Comparison of ENCODE assay signal across 8 cellular contexts in genomic region chr15:22719980-22720379, GRCh38.
A peak's percentile ranks its signal among the peaks of the same experiment; 100 is the strongest.
DNase-seq lines count a peak whose midpoint lies in the region; ATAC-seq, FAIRE-seq and TF ChIP-seq lines count a peak whose summit lies in the region.
"Not testable (repeated sequence)": the region's sequence is repeated elsewhere in the genome, so short reads cannot be mapped to it uniquely, and the experiment has no call there.

No MANE protein-coding gene starts in this region.

- H3K9ac ChIP-seq in OCI-LY3 (ENCODE audit: low read length); astrocyte (ENCODE audit: low read length): not testable (repeated sequence)

- not testable (repeated sequence) for H3K4me3 Mint-ChIP-seq in astrocyte (ENCODE audit: unreplicated experiment)

- not testable (repeated sequence) for H4K20me1 ChIP-seq in DOHH2 (ENCODE audit: control insufficient read depth, insufficient read depth, low read depth, low read length); OCI-LY3 (ENCODE audit: insufficient read depth, low read length); astrocyte (ENCODE audit: insufficient read depth, low read length); hepatocyte (ENCODE audit: insufficient read depth, poor library complexity, severe bottlenecking)

- H3K4me1 ChIP-seq in A549; DOHH2 (ENCODE audit: control insufficient read depth, low read length); OCI-LY3 (ENCODE audit: low read length); astrocyte (ENCODE audit: insufficient read depth, low read length); esophagus muscularis mucosa; hepatocyte (ENCODE audit: insufficient read depth); psoas muscle: not testable (repeated sequence)

- H3F3A ChIP-seq in DOHH2 (ENCODE audit: control insufficient read depth, insufficient read depth), result not testable (repeated sequence)

- not testable (repeated sequence) for H3K9me3 Mint-ChIP-seq in astrocyte (ENCODE audit: unreplicated experiment)

- POLR2A ChIA-PET in A549 (lab: Yijun Ruan, JAX), result not testable (repeated sequence)

- FAIRE-seq in A549 (lab: Jason Lieb, UNC); astrocyte (lab: Jason Lieb, UNC): not testable (repeated sequence)

- H3K36me3 ChIP-seq in DOHH2 (ENCODE audit: control insufficient read depth, low read length); OCI-LY3 (replicated peaks; ENCODE audit: low read depth, low read length); astrocyte (ENCODE audit: insufficient read depth, low read length); esophagus muscularis mucosa; hepatocyte (replicated peaks; ENCODE audit: insufficient read depth, low read depth); psoas muscle (ENCODE audit: insufficient read depth in 1 of 2, low read depth in 1 of 2): not testable (repeated sequence)

- H3K27me3 ChIP-seq in DOHH2 (ENCODE audit: control insufficient read depth, low read length); OCI-LY3 (ENCODE audit: low read depth, low read length); astrocyte (ENCODE audit: insufficient read depth, low read length); esophagus muscularis mucosa; hepatocyte: not testable (repeated sequence)
- peaks cover 0 to 29% (median 3%) of the 10 kb centered on the region in 3 donors for H3K27me3 ChIP-seq in psoas muscle (ENCODE audit: insufficient read depth in 3 of 3, low read length in 2 of 3)

- H3K36me3 Mint-ChIP-seq in astrocyte (ENCODE audit: low read depth, unreplicated experiment), result not testable (repeated sequence)

- DNase-seq in A549 (ENCODE audit: low read depth in 1 of 2, low spot score in 1 of 2); astrocyte (ENCODE audit: low read depth); esophagus muscularis mucosa (ENCODE audit: extremely low spot score); hepatocyte (ENCODE audit: low spot score); psoas muscle: not testable (repeated sequence)

- intact Hi-C loops in esophagus muscularis mucosa (cut with DNase I); psoas muscle (cut with DNase I): not testable (repeated sequence)

- peaks cover 10% of the 10 kb centered on the region for H3K27me3 Mint-ChIP-seq in astrocyte (ENCODE audit: low read depth, unreplicated experiment)

- not testable (repeated sequence) for H3K4me2 ChIP-seq in A549; DOHH2 (ENCODE audit: low read length); OCI-LY3 (ENCODE audit: low read length); astrocyte (ENCODE audit: low read length); hepatocyte

- H3K9me2 ChIP-seq in DOHH2 (replicated peaks; ENCODE audit: control insufficient read depth, low read length); hepatocyte (replicated peaks; ENCODE audit: insufficient read depth): not testable (repeated sequence)

- H3K4me3 ChIP-seq in A549; DOHH2 (ENCODE audit: low read length); OCI-LY3 (ENCODE audit: low read length); astrocyte (ENCODE audit: insufficient read depth, low read depth, low read length); esophagus muscularis mucosa; hepatocyte; psoas muscle: not testable (repeated sequence)

- TF ChIP-seq POLR2A in A549 (IDR thresholded peaks at IDR 0.05; ENCODE audit: low read length); esophagus muscularis mucosa (IDR thresholded peaks at IDR 0.05; ENCODE audit: low read depth): not testable (repeated sequence)

- H3K27ac ChIP-seq in A549; DOHH2 (ENCODE audit: low read depth, low read length); OCI-LY3 (ENCODE audit: low read length); astrocyte (ENCODE audit: low read depth, low read length); esophagus muscularis mucosa (replicated peaks in 1 of 4); hepatocyte; psoas muscle: not testable (repeated sequence)

- H3K27ac Mint-ChIP-seq in astrocyte (ENCODE audit: unreplicated experiment), result not testable (repeated sequence)

- H3K9me3 ChIP-seq in A549; DOHH2 (ENCODE audit: control insufficient read depth, insufficient read depth, low read length); OCI-LY3 (ENCODE audit: insufficient read depth, low read length); astrocyte (ENCODE audit: insufficient read depth, low read depth, low read length); esophagus muscularis mucosa; hepatocyte (ENCODE audit: low read depth); psoas muscle: not testable (repeated sequence)

- TF ChIP-seq CTCF in A549 (IDR thresholded peaks at IDR 0.05) (peak; percentile 35; the same call in 2 of the 3 replicates), DOHH2 (IDR thresholded peaks at IDR 0.05; ENCODE audit: low read depth, low read length, poor library complexity, severe bottlenecking) (peak; percentile 28), LNCAP (IDR thresholded peaks at IDR 0.05) (peak; percentile 18; the same call in 1 of the 2 replicates), OCI-LY3 (IDR thresholded peaks at IDR 0.05; ENCODE audit: low read depth, low read length) (peak; percentile 26), astrocyte (IDR thresholded peaks at IDR 0.05; ENCODE audit: insufficient read depth, low read depth, low read length) (peak; percentile 6), esophagus muscularis mucosa (IDR thresholded peaks at IDR 0.05) (peak; percentile 9 to 34 (median 28)), hepatocyte (IDR thresholded peaks at IDR 0.05; ENCODE audit: poor library complexity) (peak; percentile 32), psoas muscle (IDR thresholded peaks at IDR 0.05) (peak; percentile 20)

- not testable (repeated sequence) for H3K79me2 ChIP-seq in DOHH2 (ENCODE audit: control insufficient read depth, low read length); OCI-LY3 (ENCODE audit: low read length); astrocyte (ENCODE audit: insufficient read depth, low read length); hepatocyte

- H3K4me1 Mint-ChIP-seq in astrocyte (ENCODE audit: low read depth, unreplicated experiment), result not testable (repeated sequence)

- H2AFZ ChIP-seq in OCI-LY3 (ENCODE audit: low read depth, low read length); astrocyte (ENCODE audit: low read depth, low read length); hepatocyte: not testable (repeated sequence)

- peak; percentile 20 to 31; a peak in 4 of 5 replicates for TF ChIP-seq RAD21 in A549 (conservative IDR thresholded peaks at IDR 0.05 in 1 of 2, IDR thresholded peaks at IDR 0.05 in 1 of 2)

- CTCF ChIA-PET in A549 (lab: Yijun Ruan, JAX), result not testable (repeated sequence)

- WGBS in A549 (ENCODE audit: missing lambda C conversion rate), result 6% methylated on average over 1 of the region's 1 CpG
- WGBS in esophagus muscularis mucosa, result 69% methylated on average over 1 of the region's 1 CpG
- 91% methylated on average over 1 of the region's 1 CpG for WGBS in hepatocyte (ENCODE audit: low lambda C conversion rate, missing lambda C conversion rate)
- 88 to 96% (median 89%) methylated on average over 1 of the region's 1 CpG for WGBS in psoas muscle, 3 donors

- ATAC-seq in A549, result peak in 1 of 2 experiments; percentile 29; a peak in 1 of 6 replicates
- not testable (repeated sequence) for ATAC-seq in psoas muscle

- not testable (repeated sequence) for TF ChIP-seq EP300 in A549 (IDR thresholded peaks at IDR 0.05); esophagus muscularis mucosa (IDR thresholded peaks at IDR 0.05)
